ENCODE assay signal across 9 cellular contexts in genomic region chr1:209805875-209806760, GRCh38. TPM values are rescaled to one million over a fixed set of nuclear protein-coding genes. Genes with fewer than 3 reads are reported as not detected.
DNase-seq lines count a peak whose midpoint lies in the region; ATAC-seq, FAIRE-seq and TF ChIP-seq lines count a peak whose summit lies in the region.
"Had no signal": no experiment of that assay in that cellular context is flagged by ENCODE, and none has a peak within 500 bp of the region (broad histone marks: within the 10 kb centered on the region; RNA-seq: fewer than 3 reads in every experiment).

TSS of gene IRF6 (minus strand) at chr1:209806142. CDS start at chr1:209801413, 4,729 bp downstream.

- CTCF ChIA-PET in HepG2 (lab: Yijun Ruan, JAX; ENCODE audit: low intra/inter-chr PET ratio, low total read pairs) (no interaction called here), PC-3 (lab: Charles Lee) (no interaction called here)

- intact Hi-C loops in HepG2 (cut with micrococcal nuclease; ENCODE audit: unreplicated experiment) (no loop called here), PC-3 (cut with micrococcal nuclease) (loop anchor here (1.0 kb wide), 1 partner anchor 17 kb away; no protein-coding TSS in a partner anchor), Right ventricle myocardium superior (cut with DNase I) (no loop called here), posterior vena cava (cut with DNase I) (no loop called here), uterus (cut with DNase I; ENCODE audit: low total_unique reads) (no loop called here)

- BruUV-seq in HepG2 (replicated peaks; lab: Mats Ljungman, UMichigan) (no TSS peak), PC-3 (replicated peaks; lab: Mats Ljungman, UMichigan) (TSS peak; percentile 92)

- no peaks in the 10 kb centered on the region for H3K9me3 Mint-ChIP-seq in activated naive CD8-positive, alpha-beta T cell (ENCODE audit: low read depth)

- no peak for DNase-seq in HepG2 (ENCODE audit: low spot score)
- peak; percentile 99 for DNase-seq in PC-3
- DNase-seq in Right ventricle myocardium superior, result peak; percentile 88
- DNase-seq in posterior vena cava (ENCODE audit: low spot score), result peak; percentile 92
- DNase-seq in uterus, result peak; percentile 37 to 54

- TF ChIP-seq CTCF in liver (IDR thresholded peaks at IDR 0.05; ENCODE audit: low read depth, low read length, missing input control) (no peak), HepG2 (CRISPR knock-in tag; IDR thresholded peaks at IDR 0.05) (no peak), PC-3 (conservative IDR thresholded peaks at IDR 0.05; ENCODE audit: low read depth, low read length) (no peak), uterus (IDR thresholded peaks at IDR 0.05) (no peak)

- POLR2A ChIA-PET in HepG2 (lab: Yijun Ruan, JAX) (no interaction called here), PC-3 (lab: Charles Lee; ENCODE audit: unreplicated experiment) (interaction anchor here (0.6 to 1.2 kb wide), 4 partner anchors 17 to 30 kb away, joined by 3 read pairs; partner anchors contain the start of gene C1orf74)

- H2AFZ ChIP-seq in HepG2 (ENCODE audit: low read length), result no peak within 1 kb of the TSS
- H2AFZ ChIP-seq in PC-3 (ENCODE audit: low read length), result peak within 1 kb of the TSS; percentile 60

- peaks cover 4% of the 10 kb centered on the region for H3K27me3 Mint-ChIP-seq in activated naive CD8-positive, alpha-beta T cell

- no peaks in the 10 kb centered on the region for H3K36me3 Mint-ChIP-seq in activated naive CD8-positive, alpha-beta T cell

- H3K9me3 ChIP-seq in liver (ENCODE audit: control insufficient read depth in 4 of 4, low read length in 3 of 4), result no peaks in the 10 kb centered on the region
- H3K9me3 ChIP-seq in HepG2 (ENCODE audit: low read length), result no peaks in the 10 kb centered on the region
- H3K9me3 ChIP-seq in PC-3 (ENCODE audit: low read length), result no peaks in the 10 kb centered on the region
- no peaks in the 10 kb centered on the region for H3K9me3 ChIP-seq in uterus

- WGBS in liver, result 5% methylated on average over 46 of the region's 46 CpGs
- WGBS in HepG2 (ENCODE audit: low lambda C conversion rate), result 62% methylated on average over 33 of the region's 46 CpGs

- in situ Hi-C loops in HepG2 (cut with HindIII; ENCODE audit: extremely low pct_ligation_motif_present, low pct_unique_long_range_greater_than_20kb), result no loop called here

- H3K4me3 Mint-ChIP-seq in activated naive CD8-positive, alpha-beta T cell, result peak within 1 kb of the TSS; percentile 85

- H4K20me1 ChIP-seq in HepG2 (ENCODE audit: insufficient read depth, low read length) (no peaks in the 10 kb centered on the region), PC-3 (ENCODE audit: low read length) (peaks cover 41% of the 10 kb centered on the region)
- H4K20me1 ChIP-seq: BLaER1 treated with 17β-estradiol and CSF1 and Interleukin-3, amounts not matched to agents 10 nM and 100 nM had no signal

- H3K79me2 ChIP-seq in HepG2 (ENCODE audit: insufficient read depth, low read length) (no peaks in the 10 kb centered on the region), PC-3 (ENCODE audit: low read length) (peaks cover 54% of the 10 kb centered on the region)

- TF ChIP-seq RAD21 in liver (IDR thresholded peaks at IDR 0.05) (no peak), HepG2 (CRISPR knock-in tag; IDR thresholded peaks at IDR 0.05) (no peak)

- no peaks in the 10 kb centered on the region for H3K9me2 ChIP-seq in PC-3 (replicated peaks; ENCODE audit: low read length)

- no peak for FAIRE-seq in HepG2 (lab: Jason Lieb, UNC)

- TF ChIP-seq EP300 in HepG2 (IDR thresholded peaks at IDR 0.05; ENCODE audit: low read depth in 2 of 2, low read length in 2 of 2) (no peak), HepG2 (CRISPR knock-in tag; IDR thresholded peaks at IDR 0.05; ENCODE audit: borderline replicate concordance) (no peak)

- TF ChIP-seq POLR2A in HepG2 (IDR thresholded peaks at IDR 0.05; ENCODE audit: insufficient read depth in 1 of 2, low read depth in 2 of 2, low read length in 2 of 2) (no peak), uterus (IDR thresholded peaks at IDR 0.05) (peak in 1 of 2 donors; percentile 79)

- H3K4me2 ChIP-seq in HepG2 (ENCODE audit: low read depth, low read length) (no peak within 1 kb of the TSS), PC-3 (ENCODE audit: low read length) (peak within 1 kb of the TSS; percentile 91)

- ATAC-seq in HepG2 (no peak; the same call in 2 of the 3 replicates), HG03378 (IDR thresholded peaks at IDR 0.05; ENCODE audit: unreplicated experiment) (peak; percentile 52), PC-3 (peak; percentile 84), Right ventricle myocardium superior (ENCODE audit: poor library complexity) (peak; percentile 80)

- H3K27ac Mint-ChIP-seq in activated naive CD8-positive, alpha-beta T cell, result peak within 1 kb of the TSS; percentile 41

- H3K4me1 Mint-ChIP-seq in activated naive CD8-positive, alpha-beta T cell (ENCODE audit: low read depth), result peaks cover 10% of the 10 kb centered on the region

- no peaks in the 10 kb centered on the region for H3F3A ChIP-seq in PC-3 (ENCODE audit: low read length, unreplicated experiment)

- H3K4me3 ChIP-seq in liver (ENCODE audit: low read depth in 1 of 3, low read length in 3 of 3), result peak within 1 kb of the TSS; percentile 59 to 83 (median 65)
- no peak within 1 kb of the TSS for H3K4me3 ChIP-seq in HepG2 (replicated peaks in 1 of 3; ENCODE audit: insufficient read depth in 1 of 3, low read depth in 2 of 3, low read length in 3 of 3)
- peak within 1 kb of the TSS; percentile 81 for H3K4me3 ChIP-seq in PC-3 (ENCODE audit: low read length)
- H3K4me3 ChIP-seq in uterus, result peak within 1 kb of the TSS in 1 of 2 donors; percentile 25
- H3K4me3 ChIP-seq: BLaER1 treated with 17β-estradiol and CSF1 and Interleukin-3, amounts not matched to agents 10 nM and 100 nM had no signal

- H3K4me1 ChIP-seq in liver (ENCODE audit: control insufficient read depth in 4 of 4, insufficient read depth in 4 of 4, low read length in 3 of 4) (peaks cover 1 to 37% (median 20%) of the 10 kb centered on the region in 4 donors), HepG2 (ENCODE audit: insufficient read depth, low read length) (no peaks in the 10 kb centered on the region), PC-3 (ENCODE audit: insufficient read depth, low read length) (peaks cover 58% of the 10 kb centered on the region), uterus (peaks cover 6 to 7% of the 10 kb centered on the region in 2 donors)

- peak within 1 kb of the TSS; percentile 52 to 78 for H3K27ac ChIP-seq in liver (ENCODE audit: low read depth in 1 of 2, low read length in 2 of 2)
- no peak within 1 kb of the TSS for H3K27ac ChIP-seq in HepG2 (ENCODE audit: extremely low read length, insufficient read depth, low read length)
- H3K27ac ChIP-seq in PC-3 (ENCODE audit: low read length), result peak within 1 kb of the TSS; percentile 84
- H3K27ac ChIP-seq in uterus, result no peak within 1 kb of the TSS

- peak within 1 kb of the TSS; percentile 39 to 45 for H3K9ac ChIP-seq in liver (ENCODE audit: low read depth in 1 of 2, low read length in 2 of 2)
- no peak within 1 kb of the TSS for H3K9ac ChIP-seq in HepG2 (ENCODE audit: insufficient read depth, low read depth, low read length)
- H3K9ac ChIP-seq in PC-3 (ENCODE audit: low read length), result peak within 1 kb of the TSS; percentile 88
- H3K9ac ChIP-seq: BLaER1 treated with 17β-estradiol and CSF1 and Interleukin-3, amounts not matched to agents 10 nM and 100 nM had no signal

- no peaks in the 10 kb centered on the region for H3K36me3 ChIP-seq in liver (ENCODE audit: control insufficient read depth in 4 of 4, insufficient read depth in 3 of 4, low read depth in 1 of 4, low read length in 3 of 4)
- no peaks in the 10 kb centered on the region for H3K36me3 ChIP-seq in HepG2 (replicated peaks in 1 of 2; ENCODE audit: control insufficient read depth in 1 of 2, insufficient read depth in 2 of 2, low read length in 2 of 2)
- no peaks in the 10 kb centered on the region; the same call in 1 of the 2 replicates for H3K36me3 ChIP-seq in PC-3 (ENCODE audit: low read depth, low read length)
- H3K36me3 ChIP-seq in uterus, result no peaks in the 10 kb centered on the region
- H3K36me3 ChIP-seq: BLaER1 treated with 17β-estradiol and CSF1 and Interleukin-3, amounts not matched to agents 10 nM and 100 nM had no signal

- H3K27me3 ChIP-seq in liver (ENCODE audit: control insufficient read depth in 4 of 4, insufficient read depth in 4 of 4, low read length in 3 of 4), result no peaks in the 10 kb centered on the region
- H3K27me3 ChIP-seq in HepG2 (ENCODE audit: control insufficient read depth in 1 of 2, insufficient read depth in 2 of 2, low read length in 2 of 2), result peaks cover 1 to 11% of the 10 kb centered on the region in 2 experiments; a peak in 1 of 5 replicates
- no peaks in the 10 kb centered on the region for H3K27me3 ChIP-seq in PC-3 (ENCODE audit: low read length)
- no peaks in the 10 kb centered on the region for H3K27me3 ChIP-seq in uterus
- H3K27me3 ChIP-seq: BLaER1 treated with 17β-estradiol and CSF1 and Interleukin-3, amounts not matched to agents 10 nM and 100 nM had no signal

RNA-seq across cellular contexts. Expression of gene IRF6, which starts in this region (rescaled TPM):
- 10 to 100 TPM in 1 of 2 donors, under 1 TPM in 1; 0.51 to 29.3 TPM for total RNA-seq in liver
- 10 to 100 TPM; 11.0 to 17.5 TPM for polyA plus RNA-seq in liver
- total RNA-seq in HepG2 (2016; rRNA removed; fragmentation: Illumina TruSeq; extraction: Trizol), result 0.02 TPM in 1 of 2 replicates, not detected in the other
- total RNA-seq in HepG2 (2016; cell fraction: cytosol; rRNA removed; fragmentation: Illumina TruSeq; extraction: Trizol; ENCODE audit: low read depth), result not detected in 2 replicates
- total RNA-seq in HepG2 (2016; cell fraction: insoluble cytoplasmic fraction; rRNA removed; fragmentation: Illumina TruSeq; extraction: Trizol), result not detected in 2 replicates
- not detected in 2 replicates for total RNA-seq in HepG2 (2016; cell fraction: membrane; rRNA removed; fragmentation: Illumina TruSeq; extraction: Trizol)
- not detected in 2 replicates for total RNA-seq in HepG2 (2016; cell fraction: nucleus; rRNA removed; fragmentation: Illumina TruSeq; extraction: Trizol)
- polyA plus RNA-seq in HepG2 (2011; rRNA removed), result 0.05 TPM in 1 of 2 replicates, not detected in the other
- polyA plus RNA-seq in HepG2 (2011; cell fraction: cytosol; rRNA removed), result 0.01 and 0.05 TPM in 2 replicates
- not detected in 2 replicates for polyA plus RNA-seq in HepG2 (2011; cell fraction: nucleus; rRNA removed)
- not detected in 2 replicates for polyA plus RNA-seq in HepG2 (2012)
- polyA plus RNA-seq in HepG2 (2016; cell fraction: cytosol; fragmentation: Illumina TruSeq; extraction: Trizol; ENCODE audit: low read depth), result not detected in 2 replicates
- polyA plus RNA-seq in HepG2 (2016; cell fraction: insoluble cytoplasmic fraction; fragmentation: Illumina TruSeq; extraction: Trizol; ENCODE audit: low read depth), result not detected in 2 replicates
- polyA plus RNA-seq in HepG2 (2016; cell fraction: membrane; fragmentation: Illumina TruSeq; extraction: Trizol; ENCODE audit: low read depth), result not detected in 2 replicates
- not detected in 2 replicates for polyA plus RNA-seq in HepG2 (2016; cell fraction: nucleus; fragmentation: Illumina TruSeq; extraction: Trizol; ENCODE audit: insufficient read depth, low read depth)
- 0.70 TPM in 1 of 2 replicates, not detected in the other for polyA minus RNA-seq in HepG2 (2011; rRNA and poly(A)+ RNA removed; ENCODE audit: low replicate concordance)
- polyA minus RNA-seq in HepG2 (2011; cell fraction: cytosol; rRNA and poly(A)+ RNA removed), result not detected in 2 replicates
- not detected in 2 replicates for polyA minus RNA-seq in HepG2 (2011; cell fraction: nucleus; rRNA and poly(A)+ RNA removed)
- 61.6 and 65.7 TPM in 2 replicates for total RNA-seq in PC-3 (2014; rRNA removed)
- total RNA-seq in Right ventricle myocardium superior, result 31.6 TPM
- 1 to 10 TPM; 1.8 to 2.7 TPM for total RNA-seq in posterior vena cava
- 10 to 100 TPM in 1 of 4 donors, 1 to 10 TPM in 2, under 1 TPM in 1; 0.88 to 28.3 (median 4.0) TPM for total RNA-seq in uterus

Comparison
In these comparisons a context has a peak if more than half of its experiments do, and no peak if none do; other contexts are left out.
1. RNA of gene IRF6 (polyA plus RNA-seq): 11.0 to 17.5 TPM in liver; 0.01 to 0.05 TPM in HepG2; every median in the first group is over 10 times any median in the second.
2. H3K27ac ChIP-seq: peak in liver (2 of 2) and PC-3 (single experiment); none in HepG2 (single experiment) and uterus (0 of 2).
3. H3K4me3 ChIP-seq: peak in liver (3 of 3) and PC-3 (single experiment); none in HepG2 (0 of 3).